In the genomic region with DNA sequence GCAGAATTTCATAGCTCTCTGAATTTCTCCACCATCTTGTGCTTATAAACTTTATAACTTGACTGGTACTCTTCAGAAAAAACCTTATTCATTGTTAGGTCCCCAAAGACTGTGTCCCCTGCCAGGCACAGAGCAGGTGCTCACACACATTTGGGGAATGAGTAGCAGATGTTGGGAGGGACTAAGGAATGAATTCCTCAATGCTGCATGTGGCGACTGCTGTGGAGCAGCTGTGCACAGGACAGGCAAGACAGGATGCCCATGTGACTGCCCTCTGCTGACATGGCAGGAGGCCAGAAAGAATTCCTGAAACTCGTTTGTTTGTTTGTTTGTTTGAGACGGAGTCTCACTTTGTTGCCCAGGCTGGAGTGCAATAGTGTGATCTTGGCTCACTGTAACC, we compare ENCODE assay signal across 21 cellular contexts.
"Had no signal": no experiment of that assay in that cellular context is flagged by ENCODE, and none has a peak within 500 bp of the region (broad histone marks: within the 10 kb centered on the region; RNA-seq: fewer than 3 reads in every experiment).

No MANE protein-coding gene starts in this region.

- H3K4me1 Mint-ChIP-seq: central memory CD8-positive, alpha-beta T cell had no signal

- H3K4me3 Mint-ChIP-seq: activated naive CD8-positive, alpha-beta T cell; central memory CD8-positive, alpha-beta T cell; nephron had no signal

- H3K27ac ChIP-seq: epithelial cell of prostate, esophagus squamous epithelium, lower lobe of right lung, tibial nerve had no signal

- DNase-seq: activated CD4-positive, alpha-beta T cell treated with anti-CD3 and anti-CD28 coated beads for 4 hours; activated CD4-positive, alpha-beta T cell treated with anti-CD3 and anti-CD28 coated beads, Interleukin-2, amount 50 U/mL, for 4 hours; activated effector memory CD4-positive, alpha-beta T cell treated with Interleukin-2 at 50 U/mL for 16 hours; activated naive CD4-positive, alpha-beta T cell treated with Interleukin-2 at 50 U/mL for 16 hours; anterior cingulate cortex; dermis blood vessel endothelial cell; effector CD4-positive, alpha-beta T cell; esophagus squamous epithelium; kidney glomerular epithelial cell; lower lobe of right lung; mesenchymal stem cell; posterior cingulate gyrus; right cardiac atrium; stimulated activated CD4-positive, alpha-beta T cell treated with anti-CD3 and anti-CD28 coated beads, Interleukin-2, amount 100 ng/mL, for 48 hours; stimulated activated naive CD4-positive, alpha-beta T cell treated with Interleukin-2 at 50 U/mL for 16 hours had no signal

- H3K27ac Mint-ChIP-seq: activated naive CD8-positive, alpha-beta T cell; nephron had no signal

- H3K27me3 ChIP-seq: esophagus squamous epithelium, tibial nerve had no signal

- ATAC-seq: left lobe of liver, lower lobe of right lung, right cardiac atrium had no signal

- H3K27me3 Mint-ChIP-seq: activated naive CD8-positive, alpha-beta T cell had no signal

- H3K4me3 ChIP-seq: esophagus squamous epithelium, lower lobe of right lung, tibial nerve had no signal

- H3K9me3 Mint-ChIP-seq: central memory CD8-positive, alpha-beta T cell; nephron had no signal

- H3K9me3 ChIP-seq: esophagus squamous epithelium, lower lobe of right lung, tibial nerve had no signal

- H3K36me3 ChIP-seq: esophagus squamous epithelium, lower lobe of right lung, tibial nerve had no signal
